In the genomic region with DNA sequence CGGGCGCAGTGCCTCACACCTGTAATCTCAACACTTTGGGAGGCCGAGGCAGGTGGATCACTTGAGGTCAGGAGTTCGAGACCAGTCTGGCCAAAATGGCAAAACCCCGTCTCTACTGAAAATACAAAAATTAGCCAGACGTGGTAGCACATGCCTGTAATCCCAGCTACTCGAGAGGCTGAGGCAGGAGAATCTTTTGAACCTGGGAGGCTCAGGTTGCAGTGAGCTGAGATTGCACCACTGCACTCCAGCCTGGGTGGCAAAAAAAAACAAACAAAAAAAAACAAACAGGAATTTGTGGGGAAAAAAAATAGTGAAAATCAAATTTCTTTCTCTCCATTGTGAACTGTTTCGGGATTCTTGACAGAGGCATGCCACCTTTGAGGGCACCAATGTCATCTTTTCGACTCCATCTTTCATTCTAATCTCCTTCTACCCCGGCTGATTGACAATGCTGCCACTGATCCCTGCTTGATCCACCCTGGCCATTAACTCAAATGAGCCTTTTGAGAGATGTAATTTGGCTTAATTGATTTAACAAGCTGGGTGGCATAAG, we compare ENCODE assay signal across 12 cellular contexts. TPM values are rescaled to one million over a fixed set of nuclear protein-coding genes. Genes with fewer than 3 reads are reported as not detected.
DNase-seq lines count a peak whose midpoint lies in the region; ATAC-seq, FAIRE-seq and TF ChIP-seq lines count a peak whose summit lies in the region.
"Not testable (repeated sequence)": the region's sequence is repeated elsewhere in the genome, so short reads cannot be mapped to it uniquely, and the experiment has no call there.
"Had no signal": no experiment of that assay in that cellular context is flagged by ENCODE, and none has a peak within 500 bp of the region (broad histone marks: within the 10 kb centered on the region; RNA-seq: fewer than 3 reads in every experiment).

No MANE protein-coding gene starts in this region.

- not testable (repeated sequence) for H3K4me3 ChIP-seq in A549; neural progenitor cell; small intestine (ENCODE audit: low read depth in 1 of 2, low read length in 2 of 2); upper lobe of left lung
- peak overlapping the region; percentile 16; the same call in 1 of the 2 replicates for H3K4me3 ChIP-seq in MM.1S (ENCODE audit: low read length)
- H3K4me3 ChIP-seq in HepG2 (replicated peaks in 1 of 3; ENCODE audit: insufficient read depth in 1 of 3, low read depth in 2 of 3, low read length in 3 of 3), result peak overlapping the region in 2 of 3 experiments; percentile 41 to 58; a peak in 4 of 6 replicates

- H3K9me3 Mint-ChIP-seq in neural progenitor cell, result not testable (repeated sequence)

- not testable (repeated sequence) for H3K27me3 Mint-ChIP-seq in neural progenitor cell (ENCODE audit: insufficient read depth, low read depth)

- not testable (repeated sequence) for TF ChIP-seq EP300 in A549 (IDR thresholded peaks at IDR 0.05); HepG2 (IDR thresholded peaks at IDR 0.05; ENCODE audit: low read depth in 2 of 2, low read length in 2 of 2); HepG2 (CRISPR knock-in tag; IDR thresholded peaks at IDR 0.05; ENCODE audit: borderline replicate concordance); upper lobe of left lung (IDR thresholded peaks at IDR 0.05)

- not testable (repeated sequence) for ATAC-seq in A549; upper lobe of left lung (ENCODE audit: low FRiP score in 2 of 2)
- ATAC-seq in HepG2, result peak; percentile 12; the same call in 2 of the 3 replicates

- not testable (repeated sequence) for H3K9me2 ChIP-seq in MM.1S (replicated peaks; ENCODE audit: insufficient read depth, low read length)

- DNase-seq in A549 (ENCODE audit: low read depth in 1 of 2, low spot score in 1 of 2); MM.1S; HepG2 (ENCODE audit: low spot score); neural progenitor cell (ENCODE audit: low spot score); small intestine; upper lobe of left lung: not testable (repeated sequence)
- DNase-seq in NCI-H748 treated with DMSO at 0.1 percent for 48 hours (lab: John Stamatoyannopoulos, UW), result peak; percentile 61

- H3K4me2 ChIP-seq in A549 (peak overlapping the region; percentile 49; the same call in 1 of the 3 replicates), MM.1S (ENCODE audit: low read depth, low read length) (peak overlapping the region; percentile 83), HepG2 (ENCODE audit: low read depth, low read length) (peak overlapping the region; percentile 85)
- H3K4me2 ChIP-seq in neural progenitor cell, result not testable (repeated sequence)

- CTCF ChIA-PET in A549 (lab: Yijun Ruan, JAX), result interaction anchor here (0.9 to 17.6 kb wide), 8 partner anchors 9 to 371 kb away, joined by 3 to 372 read pairs (median 4); partner anchors contain the start of genes AOC2 and AOC3
- CTCF ChIA-PET in HepG2 (lab: Yijun Ruan, JAX; ENCODE audit: low intra/inter-chr PET ratio, low total read pairs), result not testable (repeated sequence)

- H3K9ac ChIP-seq in MM.1S (ENCODE audit: low read length), result peak overlapping the region; percentile 4; the same call in 1 of the 2 replicates
- H3K9ac ChIP-seq in HepG2 (ENCODE audit: insufficient read depth, low read depth, low read length), result peak overlapping the region; percentile 25; the same call in 1 of the 2 replicates
- H3K9ac ChIP-seq in neural progenitor cell, result not testable (repeated sequence)

- H3K4me1 Mint-ChIP-seq in neural progenitor cell, result not testable (repeated sequence)

- in situ Hi-C loops in HepG2 (cut with HindIII; ENCODE audit: extremely low pct_ligation_motif_present, low pct_unique_long_range_greater_than_20kb), result not testable (repeated sequence)

- POLR2A ChIA-PET in A549 (lab: Yijun Ruan, JAX) (interaction anchor here (1.0 kb wide), 1 partner anchor 78 kb away, joined by 3 read pairs; the partner anchor contains the start of gene RPL27), HepG2 (lab: Yijun Ruan, JAX) (interaction anchor here (0.6 to 3.9 kb wide), 19 partner anchors 9 to 95 kb away, joined by 3 to 32 read pairs (median 6); partner anchors contain the start of genes BECN1, G6PC1, PSME3 and RPL27)

- not testable (repeated sequence) for FAIRE-seq in A549 (lab: Jason Lieb, UNC); HepG2 (lab: Jason Lieb, UNC); small intestine (lab: Jason Lieb, UNC)

- not testable (repeated sequence) for H4K20me1 ChIP-seq in MM.1S (ENCODE audit: insufficient read depth, low read length); HepG2 (ENCODE audit: insufficient read depth, low read length); neural progenitor cell (ENCODE audit: low read depth)

- H3K4me1 ChIP-seq in A549 (peaks cover 10% of the 10 kb centered on the region), MM.1S (ENCODE audit: low read length) (peaks cover 24% of the 10 kb centered on the region), HepG2 (ENCODE audit: insufficient read depth, low read length) (peaks cover 68% of the 10 kb centered on the region), neural progenitor cell (peaks cover 23% of the 10 kb centered on the region), upper lobe of left lung (peaks cover 50 to 58% (median 52%) of the 10 kb centered on the region in 4 donors)
- H3K4me1 ChIP-seq in small intestine (ENCODE audit: control insufficient read depth in 2 of 2, insufficient read depth in 1 of 2, low read depth in 1 of 2, low read length in 1 of 2), result not testable (repeated sequence)

- WGBS in A549 (ENCODE audit: missing lambda C conversion rate), result 84% methylated on average over 10 of the region's 10 CpGs
- 10% methylated on average over 10 of the region's 10 CpGs for WGBS in HepG2 (ENCODE audit: low lambda C conversion rate)
- WGBS in small intestine, 3 donors, result 25 to 63% (median 39%) methylated on average over 10 of the region's 10 CpGs
- WGBS in upper lobe of left lung, 2 donors, result 77 to 85% methylated on average over 10 of the region's 10 CpGs

- BruUV-seq in HepG2 (replicated peaks; lab: Mats Ljungman, UMichigan), result not testable (repeated sequence)

- not testable (repeated sequence) for H3K36me3 ChIP-seq in MM.1S (replicated peaks; ENCODE audit: insufficient read depth, low read length); HepG2 (replicated peaks in 1 of 2; ENCODE audit: control insufficient read depth in 1 of 2, insufficient read depth in 2 of 2, low read length in 2 of 2); neural progenitor cell; small intestine (ENCODE audit: control insufficient read depth in 2 of 2, insufficient read depth in 2 of 2, low read length in 2 of 2); upper lobe of left lung

- H3K27ac ChIP-seq in A549, neural progenitor cell: not testable (repeated sequence)
- H3K27ac ChIP-seq in MM.1S (ENCODE audit: low read length) (peak overlapping the region; percentile 66; the same call in 1 of the 2 replicates), VCaP (peak overlapping the region; percentile 85), HepG2 (ENCODE audit: extremely low read length, insufficient read depth, low read length) (peak overlapping the region; percentile 57), small intestine (ENCODE audit: low read depth in 1 of 2, low read length in 1 of 2) (peak overlapping the region; percentile 37 to 49), upper lobe of left lung (peak overlapping the region in 3 of 4 donors; percentile 28 to 53 (median 41))

- not testable (repeated sequence) for H3K27me3 ChIP-seq in MM.1S (replicated peaks; ENCODE audit: insufficient read depth, low read length); HepG2 (ENCODE audit: control insufficient read depth in 1 of 2, insufficient read depth in 2 of 2, low read length in 2 of 2); neural progenitor cell; small intestine (ENCODE audit: control insufficient read depth in 2 of 2, insufficient read depth in 2 of 2, low read length in 2 of 2); upper lobe of left lung

- not testable (repeated sequence) for TF ChIP-seq CTCF in A549 (IDR thresholded peaks at IDR 0.05); MM.1S (IDR thresholded peaks at IDR 0.05; ENCODE audit: low read length); VCaP (conservative IDR thresholded peaks at IDR 0.05); HepG2 (CRISPR knock-in tag; IDR thresholded peaks at IDR 0.05); neural progenitor cell (IDR thresholded peaks at IDR 0.05); upper lobe of left lung (IDR thresholded peaks at IDR 0.05)

- H3K4me3 Mint-ChIP-seq in neural progenitor cell, result not testable (repeated sequence)

- H3K79me2 ChIP-seq in MM.1S (ENCODE audit: low read length); HepG2 (ENCODE audit: insufficient read depth, low read length); neural progenitor cell (ENCODE audit: low read depth): not testable (repeated sequence)

- peaks cover 19% of the 10 kb centered on the region for H3F3A ChIP-seq in MM.1S (ENCODE audit: insufficient read depth, low read length)
- H3F3A ChIP-seq in neural progenitor cell (ENCODE audit: low read depth), result not testable (repeated sequence)

- H2AFZ ChIP-seq in MM.1S (ENCODE audit: low read length), result peak overlapping the region; percentile 97
- not testable (repeated sequence) for H2AFZ ChIP-seq in HepG2 (ENCODE audit: low read length)
- H2AFZ ChIP-seq in neural progenitor cell (replicated peaks), result peak overlapping the region; percentile 34

- intact Hi-C loops in HepG2 (cut with micrococcal nuclease; ENCODE audit: unreplicated experiment), result loop anchor here (1.0 kb wide), 1 partner anchor 33 kb away; no protein-coding TSS in a partner anchor

- peak overlapping the region; percentile 14 for H3K27ac Mint-ChIP-seq in neural progenitor cell

- TF ChIP-seq POLR2A in A549 (IDR thresholded peaks at IDR 0.05; ENCODE audit: low read length); HepG2 (IDR thresholded peaks at IDR 0.05; ENCODE audit: insufficient read depth in 1 of 2, low read depth in 2 of 2, low read length in 2 of 2); upper lobe of left lung (IDR thresholded peaks at IDR 0.05): not testable (repeated sequence)

- H3K36me3 Mint-ChIP-seq in neural progenitor cell, result not testable (repeated sequence)

- TF ChIP-seq RAD21 in A549 (conservative IDR thresholded peaks at IDR 0.05 in 1 of 2, IDR thresholded peaks at IDR 0.05 in 1 of 2); HepG2 (CRISPR knock-in tag; IDR thresholded peaks at IDR 0.05): not testable (repeated sequence)

- H3K9me3 ChIP-seq in A549; MM.1S (replicated peaks; ENCODE audit: insufficient read depth, low read length); HepG2 (ENCODE audit: low read length); neural progenitor cell (ENCODE audit: low read depth); small intestine (ENCODE audit: control insufficient read depth, low read depth); upper lobe of left lung: not testable (repeated sequence)

RNA-seq across cellular contexts. Expression of gene G6PC1, which starts 19.0 kb away (rescaled TPM):
- polyA plus RNA-seq in A549 (2011; rRNA removed) (not detected in 2 replicates), A549 (2017; fragmentation: RNase III; extraction: RNeasy Plus Mini Kit Qiagen cat#74134 plus additional on column Dnase treatment) (not detected in 3 replicates), HepG2 (2011; rRNA removed) (37.9 and 127 TPM in 2 replicates), small intestine (10 to 100 TPM in 1 of 3 donors, 1 to 10 TPM in 2; 4.1 to 12.1 (median 4.6) TPM)
- polyA plus RNA-seq in A549 (2012; cell fraction: cytosol; rRNA removed), result not detected in 2 replicates
- not detected in 2 replicates for polyA plus RNA-seq in A549 (2012; cell fraction: nucleus; rRNA removed)
- not detected in 2 replicates for polyA minus RNA-seq in A549 (2011; rRNA and poly(A)+ RNA removed)
- total RNA-seq in HepG2 (2016; rRNA removed; fragmentation: Illumina TruSeq; extraction: Trizol) (0.56 and 1.7 TPM in 2 replicates), neural progenitor cell (ENCODE audit: low replicate concordance) (not detected in 2 replicates), upper lobe of left lung (not detected)
- total RNA-seq in HepG2 (2016; cell fraction: cytosol; rRNA removed; fragmentation: Illumina TruSeq; extraction: Trizol; ENCODE audit: low read depth), result 0.30 and 0.35 TPM in 2 replicates
- total RNA-seq in HepG2 (2016; cell fraction: insoluble cytoplasmic fraction; rRNA removed; fragmentation: Illumina TruSeq; extraction: Trizol), result 0.91 and 1.3 TPM in 2 replicates
- total RNA-seq in HepG2 (2016; cell fraction: membrane; rRNA removed; fragmentation: Illumina TruSeq; extraction: Trizol), result 0.71 and 1.1 TPM in 2 replicates
- total RNA-seq in HepG2 (2016; cell fraction: nucleus; rRNA removed; fragmentation: Illumina TruSeq; extraction: Trizol), result 2.2 and 2.5 TPM in 2 replicates
- 22.5 and 89.8 TPM in 2 replicates for polyA plus RNA-seq in HepG2 (2011; cell fraction: cytosol; rRNA removed)
- 18.2 and 57.3 TPM in 2 replicates for polyA plus RNA-seq in HepG2 (2011; cell fraction: nucleus; rRNA removed)
- 278 and 494 TPM in 2 replicates for polyA plus RNA-seq in HepG2 (2012)
- 0.17 and 0.19 TPM in 2 replicates for polyA plus RNA-seq in HepG2 (2016; cell fraction: cytosol; fragmentation: Illumina TruSeq; extraction: Trizol; ENCODE audit: low read depth)
- polyA plus RNA-seq in HepG2 (2016; cell fraction: insoluble cytoplasmic fraction; fragmentation: Illumina TruSeq; extraction: Trizol; ENCODE audit: low read depth), result 0.60 and 0.89 TPM in 2 replicates
- 0.27 and 0.36 TPM in 2 replicates for polyA plus RNA-seq in HepG2 (2016; cell fraction: membrane; fragmentation: Illumina TruSeq; extraction: Trizol; ENCODE audit: low read depth)
- polyA plus RNA-seq in HepG2 (2016; cell fraction: nucleus; fragmentation: Illumina TruSeq; extraction: Trizol; ENCODE audit: insufficient read depth, low read depth), result 1.3 and 1.4 TPM in 2 replicates
- polyA minus RNA-seq in HepG2 (2011; rRNA and poly(A)+ RNA removed; ENCODE audit: low replicate concordance), result 0.30 and 160 TPM in 2 replicates
- polyA minus RNA-seq in HepG2 (2011; cell fraction: cytosol; rRNA and poly(A)+ RNA removed), result 49.4 and 178 TPM in 2 replicates
- polyA minus RNA-seq in HepG2 (2011; cell fraction: nucleus; rRNA and poly(A)+ RNA removed), result 35.3 and 157 TPM in 2 replicates
- total RNA-seq: CD8-positive, alpha-beta memory T cell; H1; HFFc6; HT1080 had no signal
- polyA plus RNA-seq: CD8-positive, alpha-beta memory T cell had no signal

RNA-seq across cellular contexts. Expression of gene AARSD1, which starts 44.7 kb away (rescaled TPM):
- polyA plus RNA-seq in A549 (2011; rRNA removed) (56.9 and 66.6 TPM in 2 replicates), A549 (2017; fragmentation: RNase III; extraction: RNeasy Plus Mini Kit Qiagen cat#74134 plus additional on column Dnase treatment) (70.7 to 82.0 TPM (median 73.0 TPM) in 3 replicates), HepG2 (2011; rRNA removed) (25.6 and 29.3 TPM in 2 replicates), small intestine (10 to 100 TPM; 27.3 to 41.7 (median 39.4) TPM)
- polyA plus RNA-seq in A549 (2012; cell fraction: cytosol; rRNA removed), result 65.6 and 74.7 TPM in 2 replicates
- polyA plus RNA-seq in A549 (2012; cell fraction: nucleus; rRNA removed), result 90.2 and 104 TPM in 2 replicates
- polyA minus RNA-seq in A549 (2011; rRNA and poly(A)+ RNA removed), result 49.3 and 50.5 TPM in 2 replicates
- total RNA-seq in HepG2 (2016; rRNA removed; fragmentation: Illumina TruSeq; extraction: Trizol) (24.7 and 29.8 TPM in 2 replicates), neural progenitor cell (ENCODE audit: low replicate concordance) (23.7 and 36.5 TPM in 2 replicates), upper lobe of left lung (10 to 100 TPM; 10.9 to 70.2 (median 23.6) TPM)
- total RNA-seq in HepG2 (2016; cell fraction: cytosol; rRNA removed; fragmentation: Illumina TruSeq; extraction: Trizol; ENCODE audit: low read depth), result 9.4 and 10.6 TPM in 2 replicates
- total RNA-seq in HepG2 (2016; cell fraction: insoluble cytoplasmic fraction; rRNA removed; fragmentation: Illumina TruSeq; extraction: Trizol), result 28.7 and 29.4 TPM in 2 replicates
- 7.7 and 9.0 TPM in 2 replicates for total RNA-seq in HepG2 (2016; cell fraction: membrane; rRNA removed; fragmentation: Illumina TruSeq; extraction: Trizol)
- 21.2 and 23.9 TPM in 2 replicates for total RNA-seq in HepG2 (2016; cell fraction: nucleus; rRNA removed; fragmentation: Illumina TruSeq; extraction: Trizol)
- polyA plus RNA-seq in HepG2 (2011; cell fraction: cytosol; rRNA removed), result 19.5 and 22.2 TPM in 2 replicates
- 47.0 and 47.5 TPM in 2 replicates for polyA plus RNA-seq in HepG2 (2011; cell fraction: nucleus; rRNA removed)
- polyA plus RNA-seq in HepG2 (2012), result 15.6 and 19.8 TPM in 2 replicates
- 5.1 and 7.5 TPM in 2 replicates for polyA plus RNA-seq in HepG2 (2016; cell fraction: cytosol; fragmentation: Illumina TruSeq; extraction: Trizol; ENCODE audit: low read depth)
- 27.4 and 31.1 TPM in 2 replicates for polyA plus RNA-seq in HepG2 (2016; cell fraction: insoluble cytoplasmic fraction; fragmentation: Illumina TruSeq; extraction: Trizol; ENCODE audit: low read depth)
- polyA plus RNA-seq in HepG2 (2016; cell fraction: membrane; fragmentation: Illumina TruSeq; extraction: Trizol; ENCODE audit: low read depth), result 6.9 and 8.4 TPM in 2 replicates
- 69.0 and 74.3 TPM in 2 replicates for polyA plus RNA-seq in HepG2 (2016; cell fraction: nucleus; fragmentation: Illumina TruSeq; extraction: Trizol; ENCODE audit: insufficient read depth, low read depth)
- polyA minus RNA-seq in HepG2 (2011; rRNA and poly(A)+ RNA removed; ENCODE audit: low replicate concordance), result 10.1 and 60.9 TPM in 2 replicates
- 3.8 and 6.1 TPM in 2 replicates for polyA minus RNA-seq in HepG2 (2011; cell fraction: cytosol; rRNA and poly(A)+ RNA removed)
- 25.8 and 45.0 TPM in 2 replicates for polyA minus RNA-seq in HepG2 (2011; cell fraction: nucleus; rRNA and poly(A)+ RNA removed)
